ENCODE assay signal across 13 cellular contexts in genomic region chr5:172364773-172365172, GRCh38.
A peak's percentile ranks its signal among the peaks of the same experiment; 100 is the strongest.
DNase-seq lines count a peak whose midpoint lies in the region; ATAC-seq, FAIRE-seq and TF ChIP-seq lines count a peak whose summit lies in the region.
"Had no signal": no experiment of that assay in that cellular context is flagged by ENCODE, and none has a peak within 500 bp of the region (broad histone marks: within the 10 kb centered on the region; RNA-seq: fewer than 3 reads in every experiment).

No MANE protein-coding gene starts in this region.

- peaks cover 17 to 35% of the 10 kb centered on the region in 2 experiments for H3K36me3 ChIP-seq in SK-N-SH (replicated peaks in 1 of 2; ENCODE audit: control insufficient read depth in 1 of 2, insufficient read depth in 2 of 2, low read length in 1 of 2)
- H3K36me3 ChIP-seq: right lobe of liver had no signal

- no peak overlapping the region for H2AFZ ChIP-seq in SK-N-SH (ENCODE audit: low read depth)

- H3K79me2 ChIP-seq in SK-N-SH (ENCODE audit: insufficient read depth), result no peaks in the 10 kb centered on the region

- H3K4me2 ChIP-seq in SK-N-SH, result no peak overlapping the region

- peaks cover 18% of the 10 kb centered on the region for H3F3A ChIP-seq in SK-N-SH (replicated peaks; ENCODE audit: insufficient read depth)

- DNase-seq in SK-N-SH (peak; percentile 52), KG1 (lab: John Stamatoyannopoulos, UW) (peak; percentile 38), pons (ENCODE audit: low spot score) (peak; percentile 89), D721Med (ENCODE audit: insufficient read length, low spot score) (no peak), ureter (ENCODE audit: low spot score) (no peak), dedifferentiated amniotic fluid mesenchymal stem cell (ENCODE audit: extremely low spot score) (no peak)
- DNase-seq: activated CD4-positive, CD25-positive, alpha-beta regulatory T cell; activated effector memory CD4-positive, alpha-beta T cell treated with anti-CD3 and anti-CD28 coated beads, Interleukin-2, amount 50 U/mL, for 16 hours; NCI-H1048; right lobe of liver had no signal

- H3K4me3 ChIP-seq in SK-N-SH (ENCODE audit: low read depth in 2 of 2, low read length in 1 of 2), result no peak overlapping the region
- H3K4me3 ChIP-seq: right lobe of liver had no signal

- POLR2A ChIA-PET in SK-N-SH (lab: Yijun Ruan, JAX), result no interaction called here

- TF ChIP-seq EP300 in SK-N-SH (IDR thresholded peaks at IDR 0.05; ENCODE audit: borderline replicate concordance in 1 of 2, low read depth in 1 of 2, low read length in 1 of 2), result no peak

- 100% methylated on average over 2 of the region's 2 CpGs for WGBS in SK-N-SH (ENCODE audit: low lambda C conversion rate)

- H3K27me3 ChIP-seq in SK-N-SH (ENCODE audit: insufficient read depth), result no peaks in the 10 kb centered on the region
- H3K27me3 ChIP-seq: right lobe of liver had no signal

- no peak for FAIRE-seq in D721Med (lab: Jason Lieb, UNC)

- TF ChIP-seq RAD21 in SK-N-SH (IDR thresholded peaks at IDR 0.05; ENCODE audit: low read length), result no peak

- H3K9me2 ChIP-seq in SK-N-SH, result no peaks in the 10 kb centered on the region

- no peak overlapping the region for H3K9ac ChIP-seq in SK-N-SH

- H3K27ac ChIP-seq in SK-N-SH (ENCODE audit: low read depth in 2 of 2, low read length in 1 of 2), result no peak overlapping the region
- H3K27ac ChIP-seq in angular gyrus (ENCODE audit: low read depth, low read length), result peak overlapping the region; percentile 13
- H3K27ac ChIP-seq: right lobe of liver had no signal

- H3K9me3 ChIP-seq in SK-N-SH, result no peaks in the 10 kb centered on the region
- H3K9me3 ChIP-seq: right lobe of liver had no signal

- H4K20me1 ChIP-seq in SK-N-SH (ENCODE audit: insufficient read depth), result no peaks in the 10 kb centered on the region

- CTCF ChIA-PET in SK-N-SH (lab: Yijun Ruan, JAX), result interaction anchor here (1.1 kb wide), 1 partner anchor 88 kb away, joined by 3 read pairs; no protein-coding TSS in a partner anchor

- peaks cover 4 to 6% of the 10 kb centered on the region in 2 experiments; a peak in 2 of 4 replicates for H3K4me1 ChIP-seq in SK-N-SH (ENCODE audit: control insufficient read depth in 1 of 2, insufficient read depth in 2 of 2, low read depth in 1 of 2, low read length in 1 of 2)
- H3K4me1 ChIP-seq: right lobe of liver had no signal

- no peak for ATAC-seq in SK-N-SH treated with all-trans-retinoic acid at 6 μM for 48 hours
- ATAC-seq: esophagus mucosa had no signal

- TF ChIP-seq CTCF in SK-N-SH (IDR thresholded peaks at IDR 0.05) (no peak), D721Med (IDR thresholded peaks at IDR 0.05; ENCODE audit: insufficient read depth, missing control alignments) (no peak)

TF ChIP-seq in SK-N-SH, 30 proteins besides CTCF, POLR2A, EP300 and RAD21 (continues in another document):
- TF ChIP-seq REST (IDR thresholded peaks at IDR 0.05; ENCODE audit: low read depth, low read length) (no peak), SIN3A (IDR thresholded peaks at IDR 0.05; ENCODE audit: borderline replicate concordance, low read depth, low read length) (no peak), ELF1 (IDR thresholded peaks at IDR 0.05) (no peak), GATA2 (CRISPR knock-in tag; IDR thresholded peaks at IDR 0.05) (no peak), NRF1 (IDR thresholded peaks at IDR 0.05; ENCODE audit: low read depth, low read length) (no peak), USF1 (IDR thresholded peaks at IDR 0.05; ENCODE audit: borderline replicate concordance, low read depth) (no peak), TEAD4 (IDR thresholded peaks at IDR 0.05; ENCODE audit: borderline replicate concordance, insufficient read depth) (no peak), GABPA (IDR thresholded peaks at IDR 0.05; ENCODE audit: low read depth) (no peak)

TF ChIP-seq in SK-N-SH treated with all-trans-retinoic acid at 6 μM for 48 hours, 23 proteins besides CTCF, POLR2A, EP300 and RAD21:
- TF ChIP-seq ESRRG (CRISPR knock-in tag; IDR thresholded peaks at IDR 0.05) (no peak), POU6F1 (CRISPR knock-in tag; IDR thresholded peaks at IDR 0.05; ENCODE audit: borderline replicate concordance, low read depth) (no peak), ZFP30 (CRISPR knock-in tag; IDR thresholded peaks at IDR 0.05) (no peak)

Comparison
In these comparisons a context has a peak if more than half of its experiments do, and no peak if none do; other contexts are left out.
1. DNase-seq: peak in SK-N-SH (single experiment), KG1 (single experiment) and pons (single experiment); none in D721Med (single experiment), ureter (single experiment) and dedifferentiated amniotic fluid mesenchymal stem cell (single experiment).